In the genomic region with DNA sequence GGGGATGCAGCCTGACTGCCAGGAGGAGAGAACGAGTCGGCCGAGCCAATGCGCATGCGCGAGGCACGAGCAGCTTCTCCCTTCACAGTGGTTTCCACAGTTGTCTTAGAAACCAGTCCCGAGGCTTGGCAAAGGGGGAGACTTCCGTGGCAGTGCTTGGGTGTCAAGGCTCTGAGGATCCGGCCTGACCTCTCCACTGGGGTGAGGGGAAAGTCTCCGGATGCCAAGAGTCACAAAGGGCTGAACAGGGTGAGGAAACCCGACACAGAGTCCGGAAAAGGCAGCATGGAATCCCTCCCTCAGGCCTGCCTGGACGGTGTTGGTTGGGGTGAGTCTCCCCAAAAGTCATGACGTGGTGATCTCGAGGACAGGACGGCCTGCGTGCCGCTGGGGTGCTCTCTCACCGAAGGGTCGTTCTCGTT, we compare ENCODE assay signal across 16 cellular contexts.
"Had no signal": no experiment of that assay in that cellular context is flagged by ENCODE, and none has a peak within 500 bp of the region (broad histone marks: within the 10 kb centered on the region; RNA-seq: fewer than 3 reads in every experiment).

No MANE protein-coding gene starts in this region.

- H3K36me3 Mint-ChIP-seq: activated naive CD8-positive, alpha-beta T cell treated with anti-CD3 and anti-CD28 coated beads, Interleukin-2, amount 10 ng/mL, durations not matched to agents 7 days and 5 days had no signal

- H3K4me3 Mint-ChIP-seq: activated naive CD8-positive, alpha-beta T cell treated with anti-CD3 and anti-CD28 coated beads, Interleukin-2, amount 10 ng/mL, durations not matched to agents 7 days and 5 days; natural killer cell treated with Interleukin-12 subunit alpha and Interleukin-12 subunit beta and Interleukin-15 and Interleukin-18, amount 100 ng/mL, for 72 hours; stimulated activated naive B cell treated with anti-CD40 and anti-IgM and Interleukin-4, amounts not matched to agents 10 μg/mL and 1 μg/mL and 100 μg/mL, for 72 hours had no signal

- H3K27ac ChIP-seq: brain microvascular endothelial cell had no signal

- H3K27me3 ChIP-seq: brain microvascular endothelial cell had no signal

- ATAC-seq: natural killer cell treated with Interleukin-12 subunit alpha and Interleukin-12 subunit beta and Interleukin-15 and Interleukin-18, amount 100 ng/mL, for 72 hours; stimulated activated naive B cell treated with anti-CD40 and anti-IgM and Interleukin-4, amounts not matched to agents 10 μg/mL and 1 μg/mL and 100 μg/mL, for 72 hours had no signal

- H3K4me1 Mint-ChIP-seq: activated naive CD8-positive, alpha-beta T cell treated with anti-CD3 and anti-CD28 coated beads, Interleukin-2, amount 10 ng/mL, durations not matched to agents 7 days and 5 days; stimulated activated naive B cell treated with anti-CD40 and anti-IgM and Interleukin-4, amounts not matched to agents 10 μg/mL and 1 μg/mL and 100 μg/mL, for 72 hours had no signal

- DNase-seq: activated CD4-positive, alpha-beta T cell treated with anti-CD3 and anti-CD28 coated beads, Interleukin-2, amount 50 U/mL, for 1 hour; activated CD4-positive, CD25-positive, alpha-beta regulatory T cell; activated naive CD4-positive, alpha-beta T cell; activated naive CD8-positive, alpha-beta T cell treated with anti-CD3 and anti-CD28 coated beads, Interleukin-2, amount 10 ng/mL, durations not matched to agents 7 days and 5 days; brain microvascular endothelial cell; effector CD8-positive, alpha-beta T cell; foreskin fibroblast; hypothalamus; kidney glomerular epithelial cell; mesenchymal stem cell; stimulated activated CD4-positive, alpha-beta T cell treated with anti-CD3 and anti-CD28 coated beads, Interleukin-2, amount 100 ng/mL, for 48 hours; stimulated activated naive B cell treated with anti-CD40 and anti-IgM and Interleukin-4, amounts not matched to agents 10 μg/mL and 1 μg/mL and 100 μg/mL, for 72 hours; substantia nigra; SW 1271; trophoblast cell had no signal

- H3K27me3 Mint-ChIP-seq: activated naive CD8-positive, alpha-beta T cell treated with anti-CD3 and anti-CD28 coated beads, Interleukin-2, amount 10 ng/mL, durations not matched to agents 7 days and 5 days; natural killer cell treated with Interleukin-12 subunit alpha and Interleukin-12 subunit beta and Interleukin-15 and Interleukin-18, amount 100 ng/mL, for 72 hours; stimulated activated naive B cell treated with anti-CD40 and anti-IgM and Interleukin-4, amounts not matched to agents 10 μg/mL and 1 μg/mL and 100 μg/mL, for 72 hours had no signal

- H3K27ac Mint-ChIP-seq: activated naive CD8-positive, alpha-beta T cell treated with anti-CD3 and anti-CD28 coated beads, Interleukin-2, amount 10 ng/mL, durations not matched to agents 7 days and 5 days; natural killer cell treated with Interleukin-12 subunit alpha and Interleukin-12 subunit beta and Interleukin-15 and Interleukin-18, amount 100 ng/mL, for 72 hours; stimulated activated naive B cell treated with anti-CD40 and anti-IgM and Interleukin-4, amounts not matched to agents 10 μg/mL and 1 μg/mL and 100 μg/mL, for 72 hours had no signal

- H3K36me3 ChIP-seq: brain microvascular endothelial cell had no signal
